In genomic region chr20:45828589-45828988, GRCh38 we compare ENCODE assay signal across 27 cellular contexts. TPM values are rescaled to one million over a fixed set of nuclear protein-coding genes. Genes with fewer than 3 reads are reported as not detected.
A peak's percentile ranks its signal among the peaks of the same experiment; 100 is the strongest.
DNase-seq lines count a peak whose midpoint lies in the region; TF ChIP-seq lines count a peak whose summit lies in the region.
"Had no signal": no experiment of that assay in that cellular context is flagged by ENCODE, and none has a peak within 500 bp of the region (broad histone marks: within the 10 kb centered on the region; RNA-seq: fewer than 3 reads in every experiment).

No MANE protein-coding gene starts in this region.

- intact Hi-C loops in tibial artery (cut with DNase I; ENCODE audit: low total_unique reads), result loop anchor here (10.0 kb wide), 1 partner anchor 136 kb away; no protein-coding TSS in a partner anchor
- intact Hi-C loops in Calu3 (cut with micrococcal nuclease; ENCODE audit: unreplicated experiment), result no loop called here

- CTCF ChIA-PET in Calu3 (lab: Charles Lee), result no interaction called here

- H4K91ac ChIP-seq in neuronal stem cell (ENCODE audit: low read depth, low read length, poor library complexity), result no peak overlapping the region

- H3K4me1 ChIP-seq in esophagus (ENCODE audit: control insufficient read depth in 2 of 2, insufficient read depth in 2 of 2, low read length in 1 of 2) (peaks cover 0 to 8% of the 10 kb centered on the region in 2 donors), neuronal stem cell (ENCODE audit: control insufficient read depth in 2 of 2, insufficient read depth in 1 of 2, low read depth in 1 of 2, low read length in 2 of 2) (peaks cover 11 to 16% of the 10 kb centered on the region in 2 donors), tibial artery (peaks cover 0 to 85% (median 51%) of the 10 kb centered on the region in 4 donors)

- no peaks in the 10 kb centered on the region for H3K9me3 Mint-ChIP-seq in Calu3 (ENCODE audit: low read depth, unreplicated experiment)
- H3K9me3 Mint-ChIP-seq: activated CD4-positive, alpha-beta T cell treated with anti-CD3 and anti-CD28 coated beads, Interleukin-2, amount 10 ng/mL, durations not matched to agents 24 days and 14 days; activated naive CD4-positive, alpha-beta T cell treated with anti-CD3 and anti-CD28 coated beads for 36 hours; H9; mesothelial cell of epicardium had no signal

- H3K27ac ChIP-seq in esophagus (ENCODE audit: low read depth in 2 of 2, low read length in 1 of 2), result peak overlapping the region; percentile 34 to 62
- H3K27ac ChIP-seq in neuronal stem cell (replicated peaks; ENCODE audit: low read length), result no peak overlapping the region
- peak overlapping the region; percentile 87 to 97 for H3K27ac ChIP-seq in tibial artery
- H3K27ac ChIP-seq: BLaER1 treated with 17β-estradiol and CSF1 and Interleukin-3, amounts not matched to agents 10 nM and 100 nM; hepatocyte; PC-9 had no signal

- H3K9me3 ChIP-seq in esophagus (ENCODE audit: control insufficient read depth in 2 of 2, insufficient read depth in 1 of 2, low read depth in 1 of 2, low read length in 1 of 2) (no peaks in the 10 kb centered on the region), neuronal stem cell (replicated peaks in 1 of 2; ENCODE audit: control insufficient read depth in 2 of 2, insufficient read depth in 1 of 2, low read depth in 1 of 2, low read length in 2 of 2) (peaks cover 0 to 3% of the 10 kb centered on the region in 2 donors), tibial artery (no peaks in the 10 kb centered on the region)
- H3K9me3 ChIP-seq: BLaER1 treated with 17β-estradiol and CSF1 and Interleukin-3, amounts not matched to agents 10 nM and 100 nM; transverse colon had no signal

- BruUV-seq in Calu3 (replicated peaks; lab: Mats Ljungman, UMichigan), result no TSS peak

- no peak overlapping the region for H3K4me2 ChIP-seq in neuronal stem cell (ENCODE audit: insufficient read depth, low read length, poor library complexity, severe bottlenecking)
- H3K4me2 ChIP-seq: BLaER1 treated with 17β-estradiol and CSF1 and Interleukin-3, amounts not matched to agents 10 nM and 100 nM; hepatocyte; PC-9; smooth muscle cell had no signal

- no peak overlapping the region for H2AK5ac ChIP-seq in neuronal stem cell (ENCODE audit: low read depth, low read length)

- H2BK5ac ChIP-seq in neuronal stem cell (ENCODE audit: low read length), result no peak overlapping the region

- H3K27ac Mint-ChIP-seq in Calu3 (ENCODE audit: unreplicated experiment), result no peak overlapping the region
- H3K27ac Mint-ChIP-seq: activated CD4-positive, alpha-beta T cell treated with anti-CD3 and anti-CD28 coated beads, Interleukin-2, amount 10 ng/mL, durations not matched to agents 24 days and 14 days; activated naive CD4-positive, alpha-beta T cell treated with anti-CD3 and anti-CD28 coated beads for 36 hours; mesothelial cell of epicardium had no signal

- H3K36me3 ChIP-seq in esophagus (ENCODE audit: control insufficient read depth in 2 of 2, insufficient read depth in 2 of 2, low read length in 1 of 2) (no peaks in the 10 kb centered on the region), neuronal stem cell (replicated peaks in 1 of 2; ENCODE audit: control insufficient read depth in 2 of 2, insufficient read depth in 2 of 2, low read length in 2 of 2) (no peaks in the 10 kb centered on the region), tibial artery (no peaks in the 10 kb centered on the region)
- H3K36me3 ChIP-seq: BLaER1 treated with 17β-estradiol and CSF1 and Interleukin-3, amounts not matched to agents 10 nM and 100 nM; transverse colon had no signal

- H3K18ac ChIP-seq in neuronal stem cell (ENCODE audit: low read length), result peak overlapping the region; percentile 7

- H3K4me3 Mint-ChIP-seq in Calu3 (ENCODE audit: low read depth, unreplicated experiment), result no peak overlapping the region
- H3K4me3 Mint-ChIP-seq: activated CD4-positive, alpha-beta T cell treated with anti-CD3 and anti-CD28 coated beads, Interleukin-2, amount 10 ng/mL, durations not matched to agents 24 days and 14 days; activated naive CD4-positive, alpha-beta T cell treated with anti-CD3 and anti-CD28 coated beads for 36 hours; H9; mesothelial cell of epicardium had no signal

- peaks cover 21% of the 10 kb centered on the region for H3K4me1 Mint-ChIP-seq in Calu3 (ENCODE audit: low read depth, unreplicated experiment)

- H3K23ac ChIP-seq in neuronal stem cell (ENCODE audit: low read depth, low read length, poor library complexity), result no peak overlapping the region

- H3K4me3 ChIP-seq in esophagus (ENCODE audit: low read depth in 1 of 2, low read length in 2 of 2), result no peak overlapping the region
- no peak overlapping the region for H3K4me3 ChIP-seq in neuronal stem cell (ENCODE audit: low read length in 2 of 2)
- H3K4me3 ChIP-seq in tibial artery, result no peak overlapping the region
- H3K4me3 ChIP-seq: BLaER1 treated with 17β-estradiol and CSF1 and Interleukin-3, amounts not matched to agents 10 nM and 100 nM; dorsolateral prefrontal cortex; hepatocyte; PC-9; smooth muscle cell; transverse colon had no signal

- H2BK120ac ChIP-seq in neuronal stem cell (ENCODE audit: low read depth, low read length), result no peak overlapping the region

- 42 to 71% methylated on average over 2 of the region's 2 CpGs for WGBS in esophagus, 2 donors
- no CpG with 5 or more reads among the region's 2 CpGs for WGBS in neuronal stem cell (ENCODE audit: extremely low coverage in 2 of 2, insufficient read length in 2 of 2, insufficient replicate concordance in 1 of 2), 2 donors

- H3K9ac ChIP-seq in neuronal stem cell (ENCODE audit: low read depth, low read length, poor library complexity), result no peak overlapping the region
- H3K9ac ChIP-seq: BLaER1 treated with 17β-estradiol and CSF1 and Interleukin-3, amounts not matched to agents 10 nM and 100 nM had no signal

- H2AFZ ChIP-seq in neuronal stem cell (ENCODE audit: low read length), result peak overlapping the region; percentile 49
- H2AFZ ChIP-seq: hepatocyte, PC-9 had no signal

- no peaks in the 10 kb centered on the region for H3K79me1 ChIP-seq in neuronal stem cell (ENCODE audit: low read depth, low read length)

- peaks cover 18% of the 10 kb centered on the region for H3K27me3 Mint-ChIP-seq in Calu3 (ENCODE audit: unreplicated experiment)

- no peak overlapping the region for H3K14ac ChIP-seq in neuronal stem cell (ENCODE audit: low read length)

- H4K8ac ChIP-seq in neuronal stem cell (ENCODE audit: low read depth, low read length), result no peak overlapping the region

- H3K27me3 ChIP-seq in esophagus (ENCODE audit: control insufficient read depth in 1 of 2, insufficient read depth in 2 of 2, low read length in 2 of 2) (peaks cover 0 to 2% of the 10 kb centered on the region in 2 donors), neuronal stem cell (ENCODE audit: control insufficient read depth in 3 of 3, insufficient read depth in 3 of 3, low read depth in 1 of 3, low read length in 3 of 3) (peaks cover 0 to 9% (median 3%) of the 10 kb centered on the region in 3 experiments), tibial artery (no peaks in the 10 kb centered on the region)
- H3K27me3 ChIP-seq: hepatocyte had no signal

- H2BK12ac ChIP-seq in neuronal stem cell (ENCODE audit: low read length), result no peak overlapping the region

- peak; percentile 14 to 57 for DNase-seq in NCI-H524 (lab: John Stamatoyannopoulos, UW)
- no peak for DNase-seq in NCI-H524 treated with DMSO at 0.1 percent for 48 hours (lab: John Stamatoyannopoulos, UW)
- DNase-seq in neuronal stem cell (ENCODE audit: low spot score), result no peak
- DNase-seq in tibial artery, result peak; percentile 27 to 83
- DNase-seq in EL, result no peak
- no peak for DNase-seq in AG08395 (ENCODE audit: low spot score)
- DNase-seq in Calu3, result no peak
- DNase-seq: 8988T; activated CD4-positive, alpha-beta T cell treated with anti-CD3 and anti-CD28 coated beads, Interleukin-2, amount 10 ng/mL, durations not matched to agents 24 days and 14 days; activated CD8-positive, alpha-beta memory T cell treated with anti-CD3 and anti-CD28 coated beads, Interleukin-2, amount 50 U/mL, for 4 hours; activated naive CD4-positive, alpha-beta T cell treated with anti-CD3 and anti-CD28 coated beads for 36 hours; DMS53; dorsolateral prefrontal cortex; erythroblast; H9; islet precursor cell; NCI-H1092 treated with DMSO at 0.1 percent for 48 hours; NCI-H2081 treated with DMSO at 0.1 percent for 48 hours; NCI-H526; nucleus accumbens; PC-9; transverse colon had no signal

- peak overlapping the region; percentile 96 for H2BK15ac ChIP-seq in neuronal stem cell (ENCODE audit: low read length)

- peaks cover 16% of the 10 kb centered on the region for H3K36me3 Mint-ChIP-seq in Calu3 (ENCODE audit: insufficient read depth, unreplicated experiment)
- H3K36me3 Mint-ChIP-seq: mesothelial cell of epicardium had no signal

- no peak overlapping the region for H3K4ac ChIP-seq in neuronal stem cell (ENCODE audit: low read length)

- TF ChIP-seq CTCF in tibial artery (IDR thresholded peaks at IDR 0.05) (no peak), Calu3 (IDR thresholded peaks at IDR 0.05; ENCODE audit: unreplicated experiment) (no peak)

RNA-seq across cellular contexts. Expression of gene TNNC2, which starts 1.5 kb away (rescaled TPM):
- 1 to 10 TPM in 1 of 2 donors, under 1 TPM in 1; 0.28 to 1.0 TPM for polyA plus RNA-seq in esophagus
- polyA plus RNA-seq in neuronal stem cell (2013, experiment 1 of 2), result 0.40 TPM
- polyA plus RNA-seq in neuronal stem cell (2013, experiment 2 of 2), result 0.60 TPM
- not detected in 2 replicates for total RNA-seq in Calu3 (2022)
- total RNA-seq: activated CD4-positive, alpha-beta T cell treated with anti-CD3 and anti-CD28 coated beads, Interleukin-2, amount 10 ng/mL, durations not matched to agents 24 days and 14 days; activated naive CD4-positive, alpha-beta T cell treated with anti-CD3 and anti-CD28 coated beads for 36 hours; PC-9 had no signal

RNA-seq across cellular contexts. Expression of gene SNX21, which starts 5.0 kb away (rescaled TPM):
- polyA plus RNA-seq in esophagus, result 10 to 100 TPM in 1 of 2 donors, 1 to 10 TPM in 1; 9.3 to 25.8 TPM
- polyA plus RNA-seq in neuronal stem cell (2013, experiment 1 of 2), result 8.8 TPM
- polyA plus RNA-seq in neuronal stem cell (2013, experiment 2 of 2), result 9.3 TPM
- total RNA-seq in Calu3 (2022), result 7.6 and 8.7 TPM in 2 replicates

RNA-seq across cellular contexts. Expression of gene UBE2C, which starts 16.1 kb away (rescaled TPM):
- polyA plus RNA-seq in esophagus, result 10 to 100 TPM; 53.1 to 83.4 TPM
- polyA plus RNA-seq in neuronal stem cell (2013, experiment 1 of 2), result 545 TPM
- 552 TPM for polyA plus RNA-seq in neuronal stem cell (2013, experiment 2 of 2)
- total RNA-seq in Calu3 (2022), result 189 and 210 TPM in 2 replicates

RNA-seq across cellular contexts. Expression of gene ACOT8, which starts 28.6 kb away (rescaled TPM):
- 10 to 100 TPM; 24.8 to 26.6 TPM for polyA plus RNA-seq in esophagus
- 11.8 TPM for polyA plus RNA-seq in neuronal stem cell (2013, experiment 1 of 2)
- 11.6 TPM for polyA plus RNA-seq in neuronal stem cell (2013, experiment 2 of 2)
- total RNA-seq in Calu3 (2022), result 37.9 and 39.9 TPM in 2 replicates

RNA-seq across cellular contexts. Expression of gene ZSWIM3, which starts 28.8 kb away (rescaled TPM):
- 1 to 10 TPM; 1.1 to 1.5 TPM for polyA plus RNA-seq in esophagus
- 1.9 TPM for polyA plus RNA-seq in neuronal stem cell (2013, experiment 1 of 2)
- 2.2 TPM for polyA plus RNA-seq in neuronal stem cell (2013, experiment 2 of 2)
- 5.2 and 6.1 TPM in 2 replicates for total RNA-seq in Calu3 (2022)

Comparison
In these comparisons a context has a peak if more than half of its experiments do, and no peak if none do; other contexts are left out.
1. DNase-seq: peak in NCI-H524 (2 of 2) and tibial artery (2 of 2); none in NCI-H524 treated with DMSO at 0.1 percent for 48 hours (single experiment), neuronal stem cell (single experiment), EL (single experiment), AG08395 (single experiment) and Calu3 (single experiment).